ENCODE assay signal across 29 cellular contexts in the genomic region with DNA sequence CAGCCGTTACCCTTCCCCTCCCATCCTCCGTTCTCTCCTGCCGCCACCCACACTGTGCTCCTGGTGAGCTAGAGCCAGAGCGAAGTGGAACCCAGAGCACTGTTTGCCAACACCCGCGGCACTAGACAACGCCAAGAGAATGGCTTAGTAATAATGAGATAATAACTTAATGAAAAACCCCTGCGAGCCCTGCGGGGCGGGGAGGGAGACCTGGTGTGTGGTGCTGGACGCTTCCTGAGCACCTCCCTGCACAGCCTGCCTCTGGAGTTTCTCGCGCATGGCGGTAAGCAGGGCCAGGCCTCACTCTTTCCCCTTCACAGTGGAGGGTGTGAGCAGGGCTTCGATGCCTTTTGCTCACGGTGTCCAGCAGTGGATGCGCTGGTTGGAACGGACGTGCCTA.
"Had no signal": no experiment of that assay in that cellular context is flagged by ENCODE, and none has a peak within 500 bp of the region (broad histone marks: within the 10 kb centered on the region; RNA-seq: fewer than 3 reads in every experiment).

No MANE protein-coding gene starts in this region.

- H3K4me3 ChIP-seq: SJCRH30 had no signal

- H3K36me3 ChIP-seq: SJCRH30 had no signal

- H3K4me2 ChIP-seq: KMS-11 had no signal

- ATAC-seq: activated naive CD8-positive, alpha-beta T cell treated with anti-CD3 and anti-CD28 coated beads, Interleukin-2, amount 50 U/mL, for 24 hours; activated T-cell treated with anti-CD3 and anti-CD28 coated beads, Interleukin-2, amount 50 U/mL, for 4 hours; Panc1 had no signal

- H3K9me3 ChIP-seq: SJCRH30 had no signal

- H3K4me1 ChIP-seq: SJCRH30 had no signal

- H3K27ac ChIP-seq: KMS-11, SJCRH30, VCaP had no signal

- H3K9ac ChIP-seq: KMS-11 had no signal

- DNase-seq: activated B cell treated with CpG ODN at 0.5 μM for 24 hours; activated CD4-positive, alpha-beta memory T cell treated with anti-CD3 and anti-CD28 coated beads for 36 hours; activated CD4-positive, alpha-beta T cell treated with anti-CD3 and anti-CD28 coated beads for 4 hours; activated CD4-positive, alpha-beta T cell treated with anti-CD3 and anti-CD28 coated beads, Interleukin-2, amount 50 U/mL, for 1 hour; activated CD4-positive, CD25-positive, alpha-beta regulatory T cell treated with anti-CD3 and anti-CD28 coated beads, Interleukin-2, amount 50 U/mL, for 72 hours; activated CD8-positive, alpha-beta memory T cell treated with anti-CD3 and anti-CD28 coated beads, Interleukin-2, amount 50 U/mL, for 4 hours; activated gamma-delta T cell treated with Interleukin-2 at 50 U/mL for 16 hours; activated naive CD4-positive, alpha-beta T cell treated with anti-CD3 and anti-CD28 coated beads, Interleukin-2, amount 10 ng/mL, durations not matched to agents 7 days and 5 days; activated naive CD8-positive, alpha-beta T cell treated with anti-CD3 and anti-CD28 coated beads, Interleukin-2, amount 50 U/mL, for 24 hours; activated T-cell treated with anti-CD3 and anti-CD28 coated beads for 4 hours; activated T-cell treated with anti-CD3 and anti-CD28 coated beads, Interleukin-2, amount 50 U/mL, for 4 hours; anterior cingulate cortex; central memory CD4-positive, alpha-beta T cell; MM.1S; MV-4-11; NCI-H1092; NCI-H1436 treated with DMSO at 0.1 percent for 48 hours; NCI-H1930; NCI-H510A; NCI-H526 treated with DMSO at 0.1 percent for 48 hours; SHP77; SW 1271; T-helper 1 cell; T-helper 2 cell; T-helper 9 cell had no signal
